In genomic region chr1:232657426-232657825, GRCh38 we compare ENCODE assay signal across 15 cellular contexts.
"Had no signal": no experiment of that assay in that cellular context is flagged by ENCODE, and none has a peak within 500 bp of the region (broad histone marks: within the 10 kb centered on the region; RNA-seq: fewer than 3 reads in every experiment).

No MANE protein-coding gene starts in this region.

- DNase-seq: activated CD4-positive, alpha-beta T cell treated with anti-CD3 and anti-CD28 coated beads for 1 hour; activated CD8-positive, alpha-beta memory T cell treated with anti-CD3 and anti-CD28 coated beads for 24 hours; activated CD8-positive, alpha-beta memory T cell treated with anti-CD3 and anti-CD28 coated beads, Interleukin-2, amount 50 U/mL, for 48 hours; activated gamma-delta T cell; effector CD8-positive, alpha-beta T cell; gastrocnemius medialis; head of caudate nucleus; left lung; sigmoid colon; stimulated activated CD4-positive, alpha-beta T cell treated with anti-CD3 and anti-CD28 coated beads, Interleukin-4, amount 100 ng/mL, for 24 hours; stomach; T1000 had no signal

- H3K4me3 ChIP-seq: gastrocnemius medialis, left lung, sigmoid colon, stomach had no signal

- ATAC-seq: activated naive CD4-positive, alpha-beta T cell treated with anti-CD3 and anti-CD28 coated beads, Interleukin-2, amount 50 U/mL, for 72 hours; gastrocnemius medialis; left lung; natural killer cell treated with Interleukin-12 subunit alpha and Interleukin-12 subunit beta and Interleukin-15 and Interleukin-18, amount 100 ng/mL, for 72 hours; stimulated activated effector memory CD8-positive, alpha-beta T cell treated with anti-CD3 and anti-CD28 coated beads, Interleukin-12 subunit alpha, Interleukin-12 subunit beta, amount 100 ng/mL, for 72 hours had no signal
